ENCODE assay signal across 11 cellular contexts in genomic region chr14:99661206-99661605, GRCh38. TPM values are rescaled to one million over a fixed set of nuclear protein-coding genes. Genes with fewer than 3 reads are reported as not detected.
DNase-seq lines count a peak whose midpoint lies in the region; ATAC-seq, FAIRE-seq and TF ChIP-seq lines count a peak whose summit lies in the region.
"Not testable (repeated sequence)": the region's sequence is repeated elsewhere in the genome, so short reads cannot be mapped to it uniquely, and the experiment has no call there.
"Had no signal": no experiment of that assay in that cellular context is flagged by ENCODE, and none has a peak within 500 bp of the region (broad histone marks: within the 10 kb centered on the region; RNA-seq: fewer than 3 reads in every experiment).

No MANE protein-coding gene starts in this region.

- CTCF ChIA-PET in HEK293 (lab: Yijun Ruan, JAX), result interaction anchor here (0.6 to 0.7 kb wide), 2 partner anchors 33 to 100 kb away, joined by 3 read pairs; no protein-coding TSS in a partner anchor

- POLR2A ChIA-PET in HEK293 (lab: Yijun Ruan, JAX), result not testable (repeated sequence)

- not testable (repeated sequence) for H3K79me2 ChIP-seq in GM23338 (replicated peaks; ENCODE audit: insufficient read depth); astrocyte (ENCODE audit: insufficient read depth, low read length); neural progenitor cell (ENCODE audit: low read depth)

- not testable (repeated sequence) for H3K9me2 ChIP-seq in GM23338 (ENCODE audit: insufficient read depth)

- H3K27ac ChIP-seq in GM23338 (ENCODE audit: low read depth); HEK293 (ENCODE audit: extremely low read depth, low read depth, low read length); HUES64 (ENCODE audit: low read depth, low read length); astrocyte (ENCODE audit: low read depth, low read length); neural progenitor cell: not testable (repeated sequence)

- H2AFZ ChIP-seq in GM23338; astrocyte (ENCODE audit: low read depth, low read length); neural progenitor cell (replicated peaks): not testable (repeated sequence)

- peak overlapping the region; percentile 88 for H3K4me2 ChIP-seq in GM23338
- H3K4me2 ChIP-seq in astrocyte (ENCODE audit: low read length), result peak overlapping the region; percentile 25
- H3K4me2 ChIP-seq in neural progenitor cell, result not testable (repeated sequence)

- H3K27me3 ChIP-seq in GM23338 (ENCODE audit: insufficient read depth), result peaks cover 37% of the 10 kb centered on the region
- H3K27me3 ChIP-seq in HUES64 (ENCODE audit: insufficient read depth, low read length), result peaks cover 34% of the 10 kb centered on the region
- H3K27me3 ChIP-seq in astrocyte (ENCODE audit: insufficient read depth, low read length); neural progenitor cell: not testable (repeated sequence)

- H3K36me3 ChIP-seq in GM23338 (ENCODE audit: insufficient read depth); HEK293 (ENCODE audit: control insufficient read depth in 2 of 2, insufficient read depth in 1 of 2, low read length in 2 of 2); HUES64 (ENCODE audit: insufficient read depth, low read length); astrocyte (ENCODE audit: insufficient read depth, low read length); neural progenitor cell: not testable (repeated sequence)

- peak overlapping the region; percentile 31; the same call in 1 of the 3 replicates for H3K4me3 Mint-ChIP-seq in GM23338
- not testable (repeated sequence) for H3K4me3 Mint-ChIP-seq in astrocyte (ENCODE audit: unreplicated experiment); neural progenitor cell

- not testable (repeated sequence) for FAIRE-seq in astrocyte (lab: Jason Lieb, UNC)

- H4K20me1 ChIP-seq in GM23338 (replicated peaks; ENCODE audit: insufficient read depth); astrocyte (ENCODE audit: insufficient read depth, low read length); neural progenitor cell (ENCODE audit: low read depth): not testable (repeated sequence)

- H3F3A ChIP-seq in GM23338 (replicated peaks; ENCODE audit: low read depth), result peaks cover 16% of the 10 kb centered on the region; the same call in 1 of the 2 replicates
- H3F3A ChIP-seq in neural progenitor cell (ENCODE audit: low read depth), result peaks cover 43% of the 10 kb centered on the region

- not testable (repeated sequence) for H3K4me3 ChIP-seq in GM23338; HEK293 (ENCODE audit: low read depth, low read length); astrocyte (ENCODE audit: insufficient read depth, low read depth, low read length); neural progenitor cell
- 0 out of 2 replicates have a peak overlapping the region, but pooled peaks have one; percentile 44 for H3K4me3 ChIP-seq in HUES64 (ENCODE audit: low read length)

- H3K9ac ChIP-seq in HUES64 (ENCODE audit: low read depth, low read length); astrocyte (ENCODE audit: low read length); neural progenitor cell: not testable (repeated sequence)

- H3K9me3 Mint-ChIP-seq in GM23338; astrocyte (ENCODE audit: unreplicated experiment); neural progenitor cell: not testable (repeated sequence)

- peaks cover 37% of the 10 kb centered on the region for H3K4me1 ChIP-seq in GM23338 (ENCODE audit: insufficient read depth)
- not testable (repeated sequence) for H3K4me1 ChIP-seq in HEK293 (ENCODE audit: control insufficient read depth, insufficient read depth, low read length)
- H3K4me1 ChIP-seq in HUES64 (ENCODE audit: insufficient read depth, low read length), result peaks cover 26% of the 10 kb centered on the region
- peaks cover 10% of the 10 kb centered on the region for H3K4me1 ChIP-seq in astrocyte (ENCODE audit: insufficient read depth, low read length)
- H3K4me1 ChIP-seq in neural progenitor cell, result peaks cover 39% of the 10 kb centered on the region

- not testable (repeated sequence) for ATAC-seq in GM23338

- TF ChIP-seq CTCF in GM23338 (conservative IDR thresholded peaks at IDR 0.05; ENCODE audit: low read depth in 2 of 2); HEK293 (tag by site-specific recombination; IDR thresholded peaks at IDR 0.05); astrocyte (IDR thresholded peaks at IDR 0.05; ENCODE audit: insufficient read depth, low read depth, low read length); neural progenitor cell (IDR thresholded peaks at IDR 0.05): not testable (repeated sequence)

- not testable (repeated sequence) for H3K36me3 Mint-ChIP-seq in GM23338 (ENCODE audit: low read depth); astrocyte (ENCODE audit: low read depth, unreplicated experiment); neural progenitor cell

- H3K27me3 Mint-ChIP-seq in GM23338 (ENCODE audit: insufficient read depth, low read depth, poor library complexity) (peaks cover 32% of the 10 kb centered on the region), astrocyte (ENCODE audit: low read depth, unreplicated experiment) (peaks cover 34% of the 10 kb centered on the region), neural progenitor cell (ENCODE audit: insufficient read depth, low read depth) (peaks cover 15% of the 10 kb centered on the region)

- not testable (repeated sequence) for H3K9me3 ChIP-seq in HEK293 (ENCODE audit: control insufficient read depth, insufficient read depth, low read depth, low read length); HUES64 (ENCODE audit: insufficient read depth, low read depth, low read length); astrocyte (ENCODE audit: insufficient read depth, low read depth, low read length); neural progenitor cell (ENCODE audit: low read depth)

- not testable (repeated sequence) for H3K27ac Mint-ChIP-seq in GM23338; astrocyte (ENCODE audit: unreplicated experiment)
- H3K27ac Mint-ChIP-seq in neural progenitor cell, result peak overlapping the region; percentile 40

- not testable (repeated sequence) for DNase-seq in GM23338 (ENCODE audit: low spot score); astrocyte (ENCODE audit: low read depth); neural progenitor cell (ENCODE audit: low spot score)

- H3K4me1 Mint-ChIP-seq in GM23338, result peaks cover 39% of the 10 kb centered on the region
- H3K4me1 Mint-ChIP-seq in astrocyte (ENCODE audit: low read depth, unreplicated experiment), result peaks cover 13% of the 10 kb centered on the region
- H3K4me1 Mint-ChIP-seq in neural progenitor cell, result peaks cover 74% of the 10 kb centered on the region

TF ChIP-seq in HEK293, 187 proteins besides CTCF, POLR2A, EP300 and RAD21:
- TF ChIP-seq PRDM10 (tag by site-specific recombination; IDR thresholded peaks at IDR 0.05), result peak; percentile 56
- peak; percentile 46 for TF ChIP-seq ZNF585B (tag by site-specific recombination; IDR thresholded peaks at IDR 0.05)
- peak; percentile 88 for TF ChIP-seq ZNF366 (tag by site-specific recombination; conservative IDR thresholded peaks at IDR 0.05)

RNA-seq across cellular contexts. Expression of gene HHIPL1, which starts 16.3 kb away (rescaled TPM):
- total RNA-seq in GM23338 (2014; rRNA removed; shearing (Covaris generic)), result 1.6 and 2.0 TPM in 2 replicates
- polyA plus RNA-seq in GM23338 (2016; fragmentation: Nextera tagmentation; extraction: Ambion mirVana), result 1.9 TPM in 2 replicates
- 1.7 TPM for polyA plus RNA-seq in HUES64 (2013, experiment 1 of 2)
- 1.8 TPM for polyA plus RNA-seq in HUES64 (2013, experiment 2 of 2)
- total RNA-seq in astrocyte (0.86 and 1.1 TPM in 2 replicates), neural progenitor cell (ENCODE audit: low replicate concordance) (0.32 and 1.2 TPM in 2 replicates)
- total RNA-seq: A172; CD4-positive, alpha-beta T cell; GM12878 had no signal
- polyA plus RNA-seq: CD14-positive monocyte; CD8-positive, alpha-beta memory T cell had no signal

RNA-seq across cellular contexts. Expression of gene CYP46A1, which starts 22.9 kb away (rescaled TPM):
- total RNA-seq in GM23338 (2014; rRNA removed; shearing (Covaris generic)), result 0.47 and 0.59 TPM in 2 replicates
- 0.47 and 0.66 TPM in 2 replicates for polyA plus RNA-seq in GM23338 (2016; fragmentation: Nextera tagmentation; extraction: Ambion mirVana)
- polyA plus RNA-seq in HUES64 (2013, experiment 1 of 2), result 0.75 TPM
- 1.1 TPM for polyA plus RNA-seq in HUES64 (2013, experiment 2 of 2)
- total RNA-seq in astrocyte (0.41 and 0.52 TPM in 2 replicates), neural progenitor cell (ENCODE audit: low replicate concordance) (0.77 and 1.1 TPM in 2 replicates)
- total RNA-seq: A673, GM12878 had no signal
- polyA plus RNA-seq: CD14-positive monocyte; CD8-positive, alpha-beta memory T cell had no signal

RNA-seq across cellular contexts. Expression of gene CCDC85C, which starts 57.2 kb away (rescaled TPM):
- 24.9 and 26.8 TPM in 2 replicates for total RNA-seq in GM23338 (2014; rRNA removed; shearing (Covaris generic))
- polyA plus RNA-seq in GM23338 (2016; fragmentation: Nextera tagmentation; extraction: Ambion mirVana), result 4.5 and 6.5 TPM in 2 replicates
- 23.5 TPM for polyA plus RNA-seq in HUES64 (2013, experiment 1 of 2)
- 23.5 TPM for polyA plus RNA-seq in HUES64 (2013, experiment 2 of 2)
- 8.4 and 16.6 TPM in 2 replicates for total RNA-seq in astrocyte
- total RNA-seq in neural progenitor cell (ENCODE audit: low replicate concordance), result 19.0 and 41.3 TPM in 2 replicates
